In the genomic region with DNA sequence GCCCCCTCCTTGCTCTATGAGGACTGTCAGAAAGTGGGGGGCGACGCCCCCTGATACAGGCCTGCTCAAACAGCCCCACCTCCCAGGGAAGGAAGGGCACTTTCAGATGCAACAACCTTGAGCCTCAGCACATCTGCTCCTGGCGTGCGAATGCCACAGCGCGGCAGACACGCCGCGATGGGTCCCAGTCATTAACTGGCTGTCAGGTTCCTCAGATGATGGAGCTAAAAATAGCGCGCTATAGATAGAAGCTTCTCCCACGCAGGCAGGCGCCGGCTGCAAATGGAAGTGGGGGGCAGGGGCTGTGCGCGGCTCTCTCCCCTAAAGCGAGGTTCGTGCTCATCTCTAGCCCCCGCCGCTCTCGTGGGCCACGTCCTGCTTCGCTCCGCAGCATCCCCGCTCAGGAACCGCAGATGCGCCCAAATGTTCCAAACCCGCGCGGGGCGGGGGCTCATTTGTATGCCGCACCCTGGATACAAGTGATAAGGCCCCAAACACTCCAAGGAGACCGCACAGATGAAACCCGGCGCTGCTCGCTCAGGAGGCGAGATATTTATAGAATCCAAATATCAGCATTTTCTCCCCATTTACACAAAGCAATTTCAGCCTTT, we compare ENCODE assay signal across 8 cellular contexts.
DNase-seq lines count a peak whose midpoint lies in the region; ATAC-seq lines count a peak whose summit lies in the region.

No MANE protein-coding gene starts in this region.

- H3K9me3 ChIP-seq in HAP-1 = peaks cover 7% of the 10 kb centered on the region

- ATAC-seq in GM21619 (IDR thresholded peaks at IDR 0.05; ENCODE audit: unreplicated experiment) = no peak

- H3K4me1 ChIP-seq in HAP-1 = peaks cover 2% of the 10 kb centered on the region

- DNase-seq in AG20443 (ENCODE audit: low spot score) = peak; percentile 47
- peak in 1 of 2 experiments; percentile 18 for DNase-seq in HAP-1 (ENCODE audit: low spot score in 2 of 2)
- peak; percentile 32 for DNase-seq in UCSD-AML1 (lab: John Stamatoyannopoulos, UW; ENCODE audit: unreplicated experiment)
- peak; percentile 62 for DNase-seq in hepatic stellate cell (ENCODE audit: low spot score)
- DNase-seq in NCI-H1092 treated with DMSO at 0.1 percent for 48 hours (lab: John Stamatoyannopoulos, UW) = no peak
- no peak for DNase-seq in cortex of kidney (lab: John Stamatoyannopoulos, UW)
- no peak for DNase-seq in RKO (ENCODE audit: low spot score)

- in situ Hi-C loops in HAP-1 (cut with MboI; ENCODE audit: low sequenced_read_pairs) = no loop called here

- no peaks in the 10 kb centered on the region for H3K27me3 ChIP-seq in HAP-1 (ENCODE audit: low read depth)

- H3K4me3 ChIP-seq in HAP-1 = peak overlapping the region; percentile 7

- no peaks in the 10 kb centered on the region for H3K36me3 ChIP-seq in HAP-1 (replicated peaks)

Comparison
In these comparisons a context has a peak if more than half of its experiments do, and no peak if none do; other contexts are left out.
1. DNase-seq: peak in AG20443 (single experiment), UCSD-AML1 (single experiment) and hepatic stellate cell (single experiment); none in NCI-H1092 treated with DMSO at 0.1 percent for 48 hours (single experiment), cortex of kidney (single experiment) and RKO (single experiment).